Comparison of ENCODE assay signal across 17 cellular contexts in the genomic region with DNA sequence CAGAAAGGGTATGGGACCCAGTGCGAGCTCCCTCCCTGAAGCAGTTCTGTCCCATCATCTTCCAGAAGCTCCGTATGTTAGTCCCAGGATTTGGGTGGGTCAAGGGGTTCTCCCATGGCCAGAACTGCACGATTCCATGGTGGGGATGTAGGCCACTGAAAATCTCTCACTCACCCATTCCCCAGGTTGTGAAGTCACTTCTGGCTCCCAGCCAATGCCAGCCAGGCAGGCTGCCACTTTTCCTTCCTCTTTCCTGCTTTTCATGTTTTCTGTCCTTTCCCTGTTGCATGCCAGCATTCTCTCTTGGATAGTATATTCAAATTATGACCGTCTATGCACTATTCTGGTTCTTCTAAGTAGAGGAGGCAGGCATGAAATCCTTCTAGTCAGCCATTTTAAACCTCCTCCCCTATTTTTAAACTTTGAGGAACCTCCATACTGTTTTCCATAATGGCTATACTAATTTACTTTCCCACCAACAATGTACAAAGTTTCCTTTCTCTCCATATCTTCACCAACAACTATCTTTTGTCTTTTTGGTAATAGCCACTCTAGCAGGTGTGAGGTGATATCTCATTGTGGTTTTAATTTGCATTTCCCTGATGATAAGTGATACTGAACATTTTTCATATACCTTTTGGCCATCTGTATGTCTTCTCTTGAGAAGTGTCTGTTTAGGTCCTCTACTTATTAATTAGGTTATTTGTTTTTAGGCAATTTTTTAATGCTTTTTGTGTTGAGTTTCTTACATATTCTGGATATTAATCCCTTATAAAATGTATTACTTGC.
DNase-seq lines count a peak whose midpoint lies in the region; ATAC-seq and TF ChIP-seq lines count a peak whose summit lies in the region.
"Had no signal": no experiment of that assay in that cellular context is flagged by ENCODE, and none has a peak within 500 bp of the region (broad histone marks: within the 10 kb centered on the region; RNA-seq: fewer than 3 reads in every experiment).

No MANE protein-coding gene starts in this region.

- no peak overlapping the region for H2BK5ac ChIP-seq in H9 (ENCODE audit: insufficient read length, low read length)

- no peak overlapping the region for H2BK15ac ChIP-seq in H9 (ENCODE audit: low read depth, low read length)

- H3K23ac ChIP-seq in H9 (ENCODE audit: insufficient read length, low read depth, low read length), result no peak overlapping the region

- H3K9me3 Mint-ChIP-seq in H9, result peaks cover 10 to 27% of the 10 kb centered on the region in 2 experiments; a peak in 4 of 5 replicates
- H3K9me3 Mint-ChIP-seq in CD8-positive, alpha-beta memory T cell, result peaks cover 0 to 1% (median 0%) of the 10 kb centered on the region in 5 donors

- H3K27me3 ChIP-seq in H9 (ENCODE audit: insufficient read depth, low read length), result no peaks in the 10 kb centered on the region
- H3K27me3 ChIP-seq in CD8-positive, alpha-beta memory T cell (ENCODE audit: insufficient read depth, low read length, poor library complexity, severe bottlenecking), result no peaks in the 10 kb centered on the region
- H3K27me3 ChIP-seq: foreskin keratinocyte, spleen had no signal

- no peak overlapping the region for H3K4me3 ChIP-seq in CD8-positive, alpha-beta memory T cell (ENCODE audit: low read length)
- H3K4me3 ChIP-seq: spleen had no signal

- TF ChIP-seq CTCF in H9 (conservative IDR thresholded peaks at IDR 0.05), result no peak

- no peak overlapping the region for H4K91ac ChIP-seq in H9 (ENCODE audit: insufficient read length, low read depth, low read length)

- H3K4me1 Mint-ChIP-seq in H9, result no peaks in the 10 kb centered on the region
- H3K4me1 Mint-ChIP-seq in CD8-positive, alpha-beta memory T cell, result peaks cover 9 to 21% (median 10%) of the 10 kb centered on the region in 3 donors

- H3K14ac ChIP-seq in H9 (ENCODE audit: insufficient read depth, low read length), result no peak overlapping the region

- POLR2A ChIA-PET in CD8-positive, alpha-beta memory T cell (lab: Charles Lee), result no interaction called here

- H3K4ac ChIP-seq in H9 (ENCODE audit: low read depth, low read length), result no peak overlapping the region

- H3K4me1 ChIP-seq in H9 (ENCODE audit: insufficient read depth, low read length), result no peaks in the 10 kb centered on the region
- H3K4me1 ChIP-seq in CD8-positive, alpha-beta memory T cell (ENCODE audit: insufficient read depth, low read length), result no peaks in the 10 kb centered on the region

- H3T11ph ChIP-seq in H9 (ENCODE audit: low read length), result no peak overlapping the region

- DNase-seq in NCI-H69 (lab: John Stamatoyannopoulos, UW) (peak; percentile 6), islet precursor cell (no peak), H9 (no peak), cortex of kidney (lab: John Stamatoyannopoulos, UW) (no peak)
- no peak for DNase-seq in CD8-positive, alpha-beta memory T cell
- DNase-seq: activated CD4-positive, alpha-beta T cell treated with anti-CD3 and anti-CD28 coated beads, Interleukin-2, amount 50 U/mL, for 48 hours; activated effector memory CD4-positive, alpha-beta T cell treated with anti-CD3 and anti-CD28 coated beads, Interleukin-2, amount 50 U/mL, for 16 hours; C1 segment of cervical spinal cord; foreskin keratinocyte; NCI-H1105; spleen had no signal

- no peak overlapping the region for H4K8ac ChIP-seq in H9 (replicated peaks; ENCODE audit: insufficient read length, low read depth, low read length)

- H2BK12ac ChIP-seq in H9 (ENCODE audit: insufficient read length, low read depth, low read length), result no peak overlapping the region

- H2BK120ac ChIP-seq in H9 (ENCODE audit: low read depth, low read length, poor library complexity, severe bottlenecking), result no peak overlapping the region

- ATAC-seq in GM18873 (IDR thresholded peaks at IDR 0.05; ENCODE audit: low FRiP score, unreplicated experiment) (peak; percentile 35), GM21360 (IDR thresholded peaks at IDR 0.05; ENCODE audit: unreplicated experiment) (peak; percentile 29), HG03025 (IDR thresholded peaks at IDR 0.05; ENCODE audit: low FRiP score, unreplicated experiment) (peak; percentile 41)
- ATAC-seq: foreskin keratinocyte, Panc1 had no signal

- no peak overlapping the region for H3K4me2 ChIP-seq in H9 (ENCODE audit: insufficient read depth, insufficient read length, low read length)

- no peaks in the 10 kb centered on the region for H3K23me2 ChIP-seq in H9 (ENCODE audit: insufficient read length, low read depth, low read length, poor library complexity, severe bottlenecking)

- H3K79me1 ChIP-seq in H9 (ENCODE audit: insufficient read depth, low read depth, low read length, poor library complexity, severe bottlenecking), result no peaks in the 10 kb centered on the region

- H3K9me3 ChIP-seq in H9 (ENCODE audit: control insufficient read depth, low read depth, low read length), result no peaks in the 10 kb centered on the region
- no peaks in the 10 kb centered on the region for H3K9me3 ChIP-seq in CD8-positive, alpha-beta memory T cell (ENCODE audit: low read length)

- H3K79me2 ChIP-seq in H9 (ENCODE audit: insufficient read depth, low read length), result no peaks in the 10 kb centered on the region

- no peak overlapping the region for H3K56ac ChIP-seq in H9 (ENCODE audit: insufficient read length, low read depth, low read length)

- peaks cover 0 to 7% (median 0%) of the 10 kb centered on the region in 3 experiments; a peak in 3 of 7 replicates for H3K36me3 Mint-ChIP-seq in H9 (ENCODE audit: insufficient read depth in 1 of 3, low read depth in 3 of 3)
- peaks cover 0 to 4% (median 0%) of the 10 kb centered on the region in 3 donors for H3K36me3 Mint-ChIP-seq in CD8-positive, alpha-beta memory T cell

- CTCF ChIA-PET in CD8-positive, alpha-beta memory T cell (lab: Charles Lee), result no interaction called here

- H2AK5ac ChIP-seq in H9 (ENCODE audit: insufficient read length, low read length), result no peak overlapping the region

- no peak overlapping the region for H3K18ac ChIP-seq in H9 (ENCODE audit: insufficient read length, low read depth, low read length)

- no peak overlapping the region for H4K5ac ChIP-seq in H9 (ENCODE audit: insufficient read length, low read depth, low read length)

- no peak overlapping the region for H2BK20ac ChIP-seq in H9 (ENCODE audit: low read depth, low read length, poor library complexity, severe bottlenecking)

- no peak overlapping the region for H3K27ac ChIP-seq in H9 (ENCODE audit: insufficient read length, low read depth, low read length)
- H3K27ac ChIP-seq in CD8-positive, alpha-beta memory T cell (ENCODE audit: low read depth, low read length), result no peak overlapping the region
- H3K27ac ChIP-seq: foreskin keratinocyte, spleen had no signal

- no peak overlapping the region for H2AFZ ChIP-seq in H9 (ENCODE audit: low read length)

- no peaks in the 10 kb centered on the region for H4K20me1 ChIP-seq in H9 (ENCODE audit: control insufficient read depth, insufficient read depth, insufficient read length)

- H3K27ac Mint-ChIP-seq in H9, result no peak overlapping the region
- peak overlapping the region in 1 of 8 donors; percentile 47 for H3K27ac Mint-ChIP-seq in CD8-positive, alpha-beta memory T cell
- H3K27ac Mint-ChIP-seq: mesothelial cell of epicardium; T-helper 1 cell treated with Interleukin-12 subunit alpha and Interleukin-12 subunit beta and Interleukin-4 antibody, amounts not matched to agents 30 μg/mL and 1 μg/mL, for 36 hours had no signal

- no peak overlapping the region for H3K4me3 Mint-ChIP-seq in H9
- no peak overlapping the region for H3K4me3 Mint-ChIP-seq in CD8-positive, alpha-beta memory T cell
- H3K4me3 Mint-ChIP-seq: mesothelial cell of epicardium; T-helper 1 cell treated with Interleukin-12 subunit alpha and Interleukin-12 subunit beta and Interleukin-4 antibody, amounts not matched to agents 30 μg/mL and 1 μg/mL, for 36 hours had no signal

- peaks cover 2% of the 10 kb centered on the region for H3K27me3 Mint-ChIP-seq in H9 (ENCODE audit: low read depth)
- no peaks in the 10 kb centered on the region for H3K27me3 Mint-ChIP-seq in CD8-positive, alpha-beta memory T cell

- WGBS in H9 (ENCODE audit: extremely low coverage, insufficient read length, low lambda C conversion rate), result no CpG with 5 or more reads among the region's 4 CpGs

- no peaks in the 10 kb centered on the region for H3K36me3 ChIP-seq in CD8-positive, alpha-beta memory T cell (ENCODE audit: insufficient read depth, low read length)
- H3K36me3 ChIP-seq: spleen had no signal

- H3K9ac ChIP-seq in H9 (ENCODE audit: extremely low read depth, insufficient read length, low read length), result no peak overlapping the region
